In the genomic region with DNA sequence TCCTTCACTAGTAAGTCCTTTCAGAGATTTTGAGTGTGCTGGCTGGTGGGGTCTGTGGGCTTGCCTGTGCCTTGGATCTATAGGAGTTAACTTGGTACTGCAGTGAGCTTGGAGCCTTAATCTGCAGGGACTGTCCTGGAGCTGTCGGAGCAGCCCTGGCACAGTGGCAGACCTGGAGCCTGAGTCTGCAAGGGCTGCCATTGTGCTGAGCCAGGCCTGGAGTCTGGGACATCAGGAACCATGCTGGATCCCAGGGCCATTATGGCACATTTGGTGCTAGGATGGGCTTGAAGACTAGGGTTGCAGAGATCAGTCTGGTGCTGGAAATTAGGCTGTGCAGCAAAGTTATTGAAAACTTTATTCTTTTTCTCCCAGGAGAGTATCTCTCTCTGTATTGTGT, we compare ENCODE assay signal across 19 cellular contexts.
DNase-seq lines count a peak whose midpoint lies in the region; ATAC-seq, FAIRE-seq and TF ChIP-seq lines count a peak whose summit lies in the region.
"Had no signal": no experiment of that assay in that cellular context is flagged by ENCODE, and none has a peak within 500 bp of the region (broad histone marks: within the 10 kb centered on the region; RNA-seq: fewer than 3 reads in every experiment).

No MANE protein-coding gene starts in this region.

- H3K14ac ChIP-seq in H1 (ENCODE audit: insufficient read length) = no peak overlapping the region

- CTCF ChIA-PET in H1 (lab: Charles Lee; ENCODE audit: partially characterized antibody) = no interaction called here

- peak overlapping the region; percentile 91 for H3K4ac ChIP-seq in H1 (replicated peaks; ENCODE audit: insufficient read length, low read depth, low read length)

- peak overlapping the region; percentile 24; the same call in 1 of the 2 replicates for H2BK20ac ChIP-seq in H1 (ENCODE audit: low read length)

- POLR2A ChIA-PET in H1 (lab: Charles Lee; ENCODE audit: partially characterized antibody) = no interaction called here

- no peak for TF ChIP-seq RAD21 in H1 (IDR thresholded peaks at IDR 0.05 in 1 of 2, conservative IDR thresholded peaks at IDR 0.05 in 1 of 2; ENCODE audit: low read depth in 2 of 2, low read length in 2 of 2)

- no peaks in the 10 kb centered on the region for H3K27me3 ChIP-seq in H7 (ENCODE audit: control insufficient read depth, insufficient read depth, low read length)
- no peaks in the 10 kb centered on the region for H3K27me3 ChIP-seq in HUES64 (ENCODE audit: insufficient read depth, low read length)
- no peaks in the 10 kb centered on the region for H3K27me3 ChIP-seq in H1 (replicated peaks in 1 of 4; ENCODE audit: control insufficient read depth in 3 of 4, extremely low read depth in 1 of 4, insufficient read depth in 3 of 4, low read length in 3 of 4)
- no peaks in the 10 kb centered on the region for H3K27me3 ChIP-seq in foreskin keratinocyte
- H3K27me3 ChIP-seq: BLaER1 had no signal

- H4K5ac ChIP-seq in H1 (ENCODE audit: insufficient read length, low read depth, low read length) = peak overlapping the region; percentile 80

- peak overlapping the region; percentile 53 for H3K56ac ChIP-seq in H1 (replicated peaks; ENCODE audit: insufficient read length, low read depth, low read length)

- no peaks in the 10 kb centered on the region for H3K23me2 ChIP-seq in H1 (ENCODE audit: low read depth, low read length)

- H3K9ac ChIP-seq in HUES64 (ENCODE audit: low read depth, low read length) (no peak overlapping the region), H1 (replicated peaks in 1 of 4; ENCODE audit: extremely low read depth in 1 of 4, low read depth in 3 of 4, low read length in 3 of 4) (no peak overlapping the region)
- H3K9ac ChIP-seq: BLaER1 had no signal

- H3K23ac ChIP-seq in H1 (ENCODE audit: insufficient read length) = no peak overlapping the region

- TF ChIP-seq POLR2A in H1 (IDR thresholded peaks at IDR 0.05; ENCODE audit: control extremely low read depth in 1 of 2, low read depth in 2 of 2, low read length in 2 of 2) = no peak

- ATAC-seq in foreskin keratinocyte (no peak), GM19351 (IDR thresholded peaks at IDR 0.05; ENCODE audit: unreplicated experiment) (no peak)
- ATAC-seq: HCT116, K562 had no signal

- 0 out of 4 replicates have a peak overlapping the region, but pooled peaks of 1 of the 2 experiments have one; percentile 13 for H3K4me2 ChIP-seq in H1 (ENCODE audit: insufficient read depth in 1 of 2, low read depth in 2 of 2, low read length in 2 of 2)
- H3K4me2 ChIP-seq: BLaER1 had no signal

- H3K4me1 ChIP-seq in HUES64 (ENCODE audit: insufficient read depth, low read length) (no peaks in the 10 kb centered on the region; the same call in 1 of the 2 replicates), H1 (replicated peaks in 1 of 4; ENCODE audit: control insufficient read depth in 3 of 4, insufficient read depth in 4 of 4, low read length in 3 of 4) (peaks cover 0 to 3% (median 0%) of the 10 kb centered on the region in 4 experiments; a peak in 2 of 7 replicates), foreskin keratinocyte (no peaks in the 10 kb centered on the region)
- H3K4me1 ChIP-seq: BLaER1 had no signal

- 86% methylated on average over 1 of the region's 1 CpG for WGBS in HUES64
- WGBS in H1 (ENCODE audit: extremely low coverage in 1 of 2, insufficient coverage in 1 of 2, insufficient read length in 1 of 2, insufficient replicate concordance in 2 of 2, low coverage in 1 of 2, low lambda C conversion rate in 2 of 2, missing lambda C conversion rate in 1 of 2), 2 experiments = 67% methylated on average over 1 of the region's 1 CpG; no CpG with 5 or more reads in 1 of the 2 experiments

- no peak overlapping the region for H3K4me3 ChIP-seq in H7 (ENCODE audit: insufficient read depth, low read depth, low read length)
- no peak overlapping the region for H3K4me3 ChIP-seq in HUES64 (ENCODE audit: low read length)
- no peak overlapping the region for H3K4me3 ChIP-seq in H1 (ENCODE audit: extremely low read depth in 1 of 4, insufficient read depth in 2 of 4, low read depth in 3 of 4, low read length in 4 of 4)
- H3K4me3 ChIP-seq: BLaER1, K562 had no signal

- H3K27ac ChIP-seq in HUES64 (ENCODE audit: low read depth, low read length) (peak overlapping the region; percentile 78; the same call in 1 of the 2 replicates), H1 (ENCODE audit: low read depth, low read length) (peak overlapping the region; percentile 18; the same call in 1 of the 2 replicates), foreskin keratinocyte (no peak overlapping the region)
- H3K27ac ChIP-seq: BLaER1 had no signal

- peak overlapping the region; percentile 14; the same call in 1 of the 2 replicates for H2BK5ac ChIP-seq in H1 (ENCODE audit: low read depth, low read length)

- peak overlapping the region; percentile 99 for H2BK120ac ChIP-seq in H1 (replicated peaks; ENCODE audit: low read depth, low read length)

- H2AK5ac ChIP-seq in H1 (ENCODE audit: low read depth, low read length) = no peak overlapping the region

- H3K79me1 ChIP-seq in H1 (ENCODE audit: low read depth, low read length) = no peaks in the 10 kb centered on the region

- FAIRE-seq in H1 (lab: Jason Lieb, UNC) = no peak
- FAIRE-seq: GM12892, GM18507, HTR-8/SVneo, K562 had no signal

- peaks cover 11% of the 10 kb centered on the region for H3K9me3 ChIP-seq in HUES64 (ENCODE audit: insufficient read depth, low read depth, low read length)
- peaks cover 0 to 3% of the 10 kb centered on the region in 2 experiments for H3K9me3 ChIP-seq in H1 (ENCODE audit: insufficient read depth in 2 of 2, low read depth in 1 of 2, low read length in 1 of 2)

- H4K8ac ChIP-seq in H1 (ENCODE audit: extremely low read depth, insufficient read depth, low read length) = peak overlapping the region; percentile 79; the same call in 1 of the 2 replicates

- no peak overlapping the region for H2BK15ac ChIP-seq in H1 (ENCODE audit: low read length)

- H3K36me3 ChIP-seq in H7 (replicated peaks; ENCODE audit: control insufficient read depth, insufficient read depth, low read length) (no peaks in the 10 kb centered on the region), HUES64 (ENCODE audit: insufficient read depth, low read length) (no peaks in the 10 kb centered on the region), H1 (ENCODE audit: control insufficient read depth in 2 of 4, insufficient read depth in 4 of 4, low read length in 3 of 4) (no peaks in the 10 kb centered on the region; a peak in 1 of 8 replicates)
- H3K36me3 ChIP-seq: BLaER1 had no signal

- DNase-seq in H7 (peak; percentile 8), H1 (ENCODE audit: low read depth in 1 of 2, low spot score in 2 of 2) (no peak), OCI-M2 (lab: John Stamatoyannopoulos, UW; ENCODE audit: unreplicated experiment) (no peak), foreskin keratinocyte (no peak)
- no peak for DNase-seq in stimulated activated naive CD4-positive, alpha-beta T cell (lab: John Stamatoyannopoulos, UW)
- DNase-seq: 8988T; CD4-positive, alpha-beta memory T cell; DMS153; DMS79; GDM1; HFFc6 had no signal

- H2AFZ ChIP-seq in H1 (ENCODE audit: low read length) = no peak overlapping the region

- H4K20me1 ChIP-seq in H1 (replicated peaks in 1 of 2; ENCODE audit: control insufficient read depth in 1 of 2, insufficient read depth in 2 of 2, low read length in 2 of 2) = no peaks in the 10 kb centered on the region
- H4K20me1 ChIP-seq: BLaER1 had no signal

- no peak overlapping the region for H3K18ac ChIP-seq in H1 (ENCODE audit: extremely low read depth, low read length)

- H2BK12ac ChIP-seq in H1 (ENCODE audit: low read depth, low read length) = no peak overlapping the region

- no peak for TF ChIP-seq CTCF in H1 (IDR thresholded peaks at IDR 0.05; ENCODE audit: control extremely low read depth in 1 of 3, insufficient read depth in 1 of 3, low read depth in 1 of 3, low read length in 3 of 3)
- TF ChIP-seq CTCF in foreskin keratinocyte (conservative IDR thresholded peaks at IDR 0.05) = no peak

- H4K91ac ChIP-seq in H1 (replicated peaks; ENCODE audit: insufficient read length, low read length) = peak overlapping the region; percentile 97

- no peaks in the 10 kb centered on the region for H3K79me2 ChIP-seq in H1 (ENCODE audit: control insufficient read depth in 1 of 2, insufficient read depth in 2 of 2, low read length in 2 of 2)

- TF ChIP-seq EP300 in H1 (IDR thresholded peaks at IDR 0.05; ENCODE audit: borderline replicate concordance in 1 of 2, low read depth in 2 of 2, low read length in 2 of 2) = no peak

TF ChIP-seq in H1, 55 proteins besides CTCF, POLR2A, EP300 and RAD21 (continues in another document):
- TF ChIP-seq GABPA (IDR thresholded peaks at IDR 0.05; ENCODE audit: borderline replicate concordance, insufficient read depth, low read length) (no peak), BACH1 (IDR thresholded peaks at IDR 0.05; ENCODE audit: low read length) (no peak), CBX8 (IDR thresholded peaks at IDR 0.05; ENCODE audit: borderline replicate concordance, low read depth, low read length) (no peak)
- TF ChIP-seq, protein P1, sequence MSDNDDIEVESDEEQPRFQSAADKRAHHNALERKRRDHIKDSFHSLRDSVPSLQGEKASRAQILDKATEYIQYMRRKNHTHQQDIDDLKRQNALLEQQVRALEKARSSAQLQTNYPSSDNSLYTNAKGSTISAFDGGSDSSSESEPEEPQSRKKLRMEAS (IDR thresholded peaks at IDR 0.05) = peak; percentile 25; the same call in 1 of the 2 replicates
- TF ChIP-seq, protein P2, sequence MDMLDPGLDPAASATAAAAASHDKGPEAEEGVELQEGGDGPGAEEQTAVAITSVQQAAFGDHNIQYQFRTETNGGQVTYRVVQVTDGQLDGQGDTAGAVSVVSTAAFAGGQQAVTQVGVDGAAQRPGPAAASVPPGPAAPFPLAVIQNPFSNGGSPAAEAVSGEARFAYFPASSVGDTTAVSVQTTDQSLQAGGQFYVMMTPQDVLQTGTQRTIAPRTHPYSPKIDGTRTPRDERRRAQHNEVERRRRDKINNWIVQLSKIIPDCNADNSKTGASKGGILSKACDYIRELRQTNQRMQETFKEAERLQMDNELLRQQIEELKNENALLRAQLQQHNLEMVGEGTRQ (IDR thresholded peaks at IDR 0.05; ENCODE audit: low read length) = no peak
